1 cellular context compared by ENCODE assay signal in the genomic region with DNA sequence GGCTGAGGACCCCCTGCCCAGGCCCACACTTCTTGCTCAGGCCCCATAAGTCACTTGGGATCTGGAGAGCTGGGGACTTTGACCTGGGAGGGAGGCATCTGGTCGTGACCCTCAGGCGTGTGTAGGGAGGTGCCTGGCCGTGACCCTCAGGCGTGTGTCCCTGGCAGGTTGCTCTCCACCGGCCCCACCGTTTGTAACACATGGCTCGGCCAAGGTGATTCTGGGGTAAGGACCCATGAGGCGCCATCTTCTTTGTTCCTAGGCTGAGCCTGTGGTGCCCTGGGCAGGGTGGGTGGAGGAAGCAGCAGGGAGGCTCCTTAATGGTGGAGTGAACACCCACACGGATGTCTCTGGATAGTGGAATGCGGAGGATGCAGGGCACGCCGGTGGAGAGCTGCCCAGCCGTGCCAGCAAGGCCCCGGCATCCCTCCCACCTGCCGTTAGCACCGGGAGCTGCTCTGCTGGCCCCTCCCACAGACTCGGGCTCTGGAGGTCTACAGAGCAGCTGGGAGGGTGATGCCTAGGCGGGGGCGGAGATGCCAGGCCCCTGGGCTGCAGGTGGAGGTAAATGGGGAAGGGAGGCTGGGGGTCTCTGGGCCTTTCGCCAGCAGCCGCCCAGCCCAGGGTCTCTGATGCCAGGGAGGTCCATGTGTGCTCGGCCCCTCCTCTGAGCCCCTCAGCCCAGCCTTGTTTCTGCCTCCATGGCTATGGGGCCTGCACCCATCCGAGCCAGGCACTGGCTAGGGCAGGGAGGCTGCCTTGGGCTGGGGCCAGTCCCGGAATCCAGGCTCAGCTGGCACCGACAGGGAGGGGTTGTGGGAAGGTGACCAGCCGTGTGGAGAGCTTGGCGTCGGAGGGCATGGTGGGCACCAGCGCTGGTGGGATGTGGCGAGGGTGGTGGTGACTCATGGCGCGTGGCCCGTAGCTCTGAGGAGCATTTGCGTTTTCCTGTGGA.
TF ChIP-seq lines count a peak whose summit lies in the region.

No MANE protein-coding gene starts in this region.

TF ChIP-seq in IMR-90, 13 proteins besides CTCF, POLR2A, EP300 and RAD21 (continued from another document):
- TF ChIP-seq, protein P1, sequence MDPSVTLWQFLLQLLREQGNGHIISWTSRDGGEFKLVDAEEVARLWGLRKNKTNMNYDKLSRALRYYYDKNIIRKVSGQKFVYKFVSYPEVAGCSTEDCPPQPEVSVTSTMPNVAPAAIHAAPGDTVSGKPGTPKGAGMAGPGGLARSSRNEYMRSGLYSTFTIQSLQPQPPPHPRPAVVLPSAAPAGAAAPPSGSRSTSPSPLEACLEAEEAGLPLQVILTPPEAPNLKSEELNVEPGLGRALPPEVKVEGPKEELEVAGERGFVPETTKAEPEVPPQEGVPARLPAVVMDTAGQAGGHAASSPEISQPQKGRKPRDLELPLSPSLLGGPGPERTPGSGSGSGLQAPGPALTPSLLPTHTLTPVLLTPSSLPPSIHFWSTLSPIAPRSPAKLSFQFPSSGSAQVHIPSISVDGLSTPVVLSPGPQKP (IDR thresholded peaks at IDR 0.05; ENCODE audit: borderline replicate concordance, low read depth, low read length) = no peak
- no peak for TF ChIP-seq NFE2L2 (IDR thresholded peaks at IDR 0.05; ENCODE audit: low read depth, low read length)
- TF ChIP-seq RFX5 (IDR thresholded peaks at IDR 0.05; ENCODE audit: low read depth, low read length) = no peak
- no peak for TF ChIP-seq MXI1 (IDR thresholded peaks at IDR 0.05; ENCODE audit: borderline replicate concordance, low read depth, low read length)
- no peak for TF ChIP-seq MAZ (IDR thresholded peaks at IDR 0.05; ENCODE audit: borderline replicate concordance, low read depth, low read length)
- no peak for TF ChIP-seq CHD1 (IDR thresholded peaks at IDR 0.05; ENCODE audit: low read depth, low read length)
- TF ChIP-seq BHLHE40 (IDR thresholded peaks at IDR 0.05; ENCODE audit: low read depth, low read length) = no peak
